ENCODE assay signal across 1 cellular context in the genomic region with DNA sequence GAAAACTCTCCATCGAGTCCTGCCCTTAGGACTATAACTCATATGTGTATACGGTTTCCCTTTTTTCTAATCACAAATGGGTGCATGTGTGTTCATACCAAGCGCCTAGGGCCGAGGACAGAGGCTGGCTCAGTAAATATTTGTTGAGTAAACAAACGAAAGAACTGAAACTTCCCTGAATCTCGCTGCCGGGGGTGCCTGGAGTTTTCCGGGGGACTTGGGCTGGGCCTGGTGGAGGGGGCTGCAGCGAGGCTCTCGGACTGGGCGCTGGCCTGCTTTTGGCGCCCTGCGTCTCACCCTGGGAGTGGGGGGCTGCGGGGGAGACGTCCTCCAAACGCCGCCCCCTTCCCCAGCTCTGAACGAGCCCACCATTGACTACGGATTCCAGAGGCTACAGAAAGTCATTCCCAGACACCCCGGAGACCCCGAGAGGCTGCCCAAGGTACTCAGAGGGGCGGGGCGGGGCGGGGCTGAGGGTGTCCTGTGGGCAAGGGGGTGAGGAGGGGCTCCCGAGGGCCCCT.
TF ChIP-seq lines count a peak whose summit lies in the region.

No MANE protein-coding gene starts in this region.

TF ChIP-seq in HepG2, 621 proteins besides CTCF, POLR2A, EP300 and RAD21 (continued from another document and continues in another):
- TF ChIP-seq, protein P1, sequence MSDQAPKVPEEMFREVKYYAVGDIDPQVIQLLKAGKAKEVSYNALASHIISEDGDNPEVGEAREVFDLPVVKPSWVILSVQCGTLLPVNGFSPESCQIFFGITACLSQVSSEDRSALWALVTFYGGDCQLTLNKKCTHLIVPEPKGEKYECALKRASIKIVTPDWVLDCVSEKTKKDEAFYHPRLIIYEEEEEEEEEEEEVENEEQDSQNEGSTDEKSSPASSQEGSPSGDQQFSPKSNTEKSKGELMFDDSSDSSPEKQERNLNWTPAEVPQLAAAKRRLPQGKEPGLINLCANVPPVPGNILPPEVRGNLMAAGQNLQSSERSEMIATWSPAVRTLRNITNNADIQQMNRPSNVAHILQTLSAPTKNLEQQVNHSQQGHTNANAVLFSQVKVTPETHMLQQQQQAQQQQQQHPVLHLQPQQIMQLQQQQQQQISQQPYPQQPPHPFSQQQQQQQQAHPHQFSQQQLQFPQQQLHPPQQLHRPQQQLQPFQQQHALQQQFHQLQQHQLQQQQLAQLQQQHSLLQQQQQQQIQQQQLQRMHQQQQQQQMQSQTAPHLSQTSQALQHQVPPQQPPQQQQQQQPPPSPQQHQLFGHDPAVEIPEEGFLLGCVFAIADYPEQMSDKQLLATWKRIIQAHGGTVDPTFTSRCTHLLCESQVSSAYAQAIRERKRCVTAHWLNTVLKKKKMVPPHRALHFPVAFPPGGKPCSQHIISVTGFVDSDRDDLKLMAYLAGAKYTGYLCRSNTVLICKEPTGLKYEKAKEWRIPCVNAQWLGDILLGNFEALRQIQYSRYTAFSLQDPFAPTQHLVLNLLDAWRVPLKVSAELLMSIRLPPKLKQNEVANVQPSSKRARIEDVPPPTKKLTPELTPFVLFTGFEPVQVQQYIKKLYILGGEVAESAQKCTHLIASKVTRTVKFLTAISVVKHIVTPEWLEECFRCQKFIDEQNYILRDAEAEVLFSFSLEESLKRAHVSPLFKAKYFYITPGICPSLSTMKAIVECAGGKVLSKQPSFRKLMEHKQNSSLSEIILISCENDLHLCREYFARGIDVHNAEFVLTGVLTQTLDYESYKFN (CRISPR knock-in tag; conservative IDR thresholded peaks at IDR 0.05), result peak; percentile 82
- TF ChIP-seq KDM2A (CRISPR knock-in tag; IDR thresholded peaks at IDR 0.05; ENCODE audit: borderline replicate concordance, low read depth) (peak; percentile 14; the same call in 1 of the 2 replicates), SALL1 (CRISPR knock-in tag; IDR thresholded peaks at IDR 0.05) (peak; percentile 46), ZNF282 (IDR thresholded peaks at IDR 0.05; ENCODE audit: partially characterized antibody) (no peak), EZH2 (conservative IDR thresholded peaks at IDR 0.05; ENCODE audit: low read depth, low read length) (no peak), HOXA5 (CRISPR knock-in tag; IDR thresholded peaks at IDR 0.05) (peak; percentile 16; the same call in 1 of the 2 replicates), HDAC2 (CRISPR knock-in tag; IDR thresholded peaks at IDR 0.05) (no peak; the same call in 1 of the 2 replicates), MTA1 (CRISPR knock-in tag; IDR thresholded peaks at IDR 0.05; ENCODE audit: borderline replicate concordance) (no peak), CREM (IDR thresholded peaks at IDR 0.05) (peak; percentile 48; the same call in 1 of the 2 replicates), CREM (CRISPR knock-in tag; IDR thresholded peaks at IDR 0.05) (no peak), ZNF205 (CRISPR knock-in tag; IDR thresholded peaks at IDR 0.05) (peak; percentile 100), RXRA (CRISPR knock-in tag; IDR thresholded peaks at IDR 0.05) (no peak), FOXA1 (IDR thresholded peaks at IDR 0.05) (peak; percentile 43; the same call in 1 of the 2 replicates), FOXA1 (CRISPR knock-in tag; IDR thresholded peaks at IDR 0.05) (peak; percentile 90), TSC22D2 (CRISPR knock-in tag; IDR thresholded peaks at IDR 0.05; ENCODE audit: borderline replicate concordance) (0 out of 2 replicates have a peak, but pooled peaks have one; percentile 23), SSRP1 (CRISPR knock-in tag; IDR thresholded peaks at IDR 0.05) (0 out of 2 replicates have a peak, but pooled peaks have one; percentile 16), LCORL (IDR thresholded peaks at IDR 0.05) (no peak), LCORL (CRISPR knock-in tag; IDR thresholded peaks at IDR 0.05) (peak; percentile 65; the same call in 1 of the 2 replicates), ZFP1 (CRISPR knock-in tag; IDR thresholded peaks at IDR 0.05) (0 out of 2 replicates have a peak, but pooled peaks have one; percentile 24), ASH2L (IDR thresholded peaks at IDR 0.05; ENCODE audit: insufficient read length, low read depth, low read length) (peak; percentile 52), SNAPC2 (CRISPR knock-in tag; IDR thresholded peaks at IDR 0.05) (peak; percentile 87; the same call in 1 of the 2 replicates), MEF2D (CRISPR knock-in tag; IDR thresholded peaks at IDR 0.05) (peak; percentile 57), GATAD2A (CRISPR knock-in tag; IDR thresholded peaks at IDR 0.05) (peak; percentile 74; the same call in 1 of the 2 replicates), SOX6 (IDR thresholded peaks at IDR 0.05) (no peak), SOX6 (CRISPR knock-in tag; IDR thresholded peaks at IDR 0.05) (peak; percentile 78), TEAD3 (CRISPR knock-in tag; optimal IDR thresholded peaks at IDR 0.05; ENCODE audit: borderline replicate concordance) (peak; percentile 83), PHF21A (CRISPR knock-in tag; IDR thresholded peaks at IDR 0.05) (peak; percentile 85), NONO (IDR thresholded peaks at IDR 0.05) (no peak), NONO (CRISPR knock-in tag; conservative IDR thresholded peaks at IDR 0.05) (0 out of 2 replicates have a peak, but pooled peaks have one; percentile 41), ELF1 (CRISPR knock-in tag; IDR thresholded peaks at IDR 0.05) (0 out of 2 replicates have a peak, but pooled peaks have one; percentile 17), ELF3 (CRISPR knock-in tag; IDR thresholded peaks at IDR 0.05) (peak; percentile 62), TARDBP (CRISPR knock-in tag; IDR thresholded peaks at IDR 0.05) (peak; percentile 31; the same call in 1 of the 2 replicates)
- TF ChIP-seq, protein P2, sequence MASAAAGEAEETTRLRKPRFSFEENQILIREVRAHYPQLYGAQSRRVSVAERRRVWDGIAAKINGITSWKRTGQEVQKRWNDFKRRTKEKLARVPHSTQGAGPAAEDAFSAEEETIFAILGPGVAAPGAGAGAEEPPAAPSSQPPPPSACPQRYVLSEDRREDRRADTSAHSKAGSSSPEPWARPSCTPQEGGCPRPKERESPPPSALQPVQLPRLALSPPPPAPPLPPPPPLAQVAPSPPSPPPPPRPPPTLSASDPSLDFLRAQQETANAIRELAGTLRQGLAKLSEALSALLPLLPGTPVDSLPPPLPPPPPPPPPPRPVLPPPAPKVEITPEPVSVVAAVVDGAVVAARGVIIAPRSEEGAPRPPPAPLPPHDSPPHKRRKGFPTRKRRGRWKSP (CRISPR knock-in tag; IDR thresholded peaks at IDR 0.05), result no peak
- TF ChIP-seq, protein P3, sequence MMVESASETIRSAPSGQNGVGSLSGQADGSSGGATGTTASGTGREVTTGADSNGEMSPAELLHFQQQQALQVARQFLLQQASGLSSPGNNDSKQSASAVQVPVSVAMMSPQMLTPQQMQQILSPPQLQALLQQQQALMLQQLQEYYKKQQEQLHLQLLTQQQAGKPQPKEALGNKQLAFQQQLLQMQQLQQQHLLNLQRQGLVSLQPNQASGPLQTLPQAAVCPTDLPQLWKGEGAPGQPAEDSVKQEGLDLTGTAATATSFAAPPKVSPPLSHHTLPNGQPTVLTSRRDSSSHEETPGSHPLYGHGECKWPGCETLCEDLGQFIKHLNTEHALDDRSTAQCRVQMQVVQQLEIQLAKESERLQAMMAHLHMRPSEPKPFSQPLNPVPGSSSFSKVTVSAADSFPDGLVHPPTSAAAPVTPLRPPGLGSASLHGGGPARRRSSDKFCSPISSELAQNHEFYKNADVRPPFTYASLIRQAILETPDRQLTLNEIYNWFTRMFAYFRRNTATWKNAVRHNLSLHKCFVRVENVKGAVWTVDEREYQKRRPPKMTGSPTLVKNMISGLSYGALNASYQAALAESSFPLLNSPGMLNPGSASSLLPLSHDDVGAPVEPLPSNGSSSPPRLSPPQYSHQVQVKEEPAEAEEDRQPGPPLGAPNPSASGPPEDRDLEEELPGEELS (CRISPR knock-in tag; IDR thresholded peaks at IDR 0.05), result peak; percentile 76
- TF ChIP-seq, protein P4, sequence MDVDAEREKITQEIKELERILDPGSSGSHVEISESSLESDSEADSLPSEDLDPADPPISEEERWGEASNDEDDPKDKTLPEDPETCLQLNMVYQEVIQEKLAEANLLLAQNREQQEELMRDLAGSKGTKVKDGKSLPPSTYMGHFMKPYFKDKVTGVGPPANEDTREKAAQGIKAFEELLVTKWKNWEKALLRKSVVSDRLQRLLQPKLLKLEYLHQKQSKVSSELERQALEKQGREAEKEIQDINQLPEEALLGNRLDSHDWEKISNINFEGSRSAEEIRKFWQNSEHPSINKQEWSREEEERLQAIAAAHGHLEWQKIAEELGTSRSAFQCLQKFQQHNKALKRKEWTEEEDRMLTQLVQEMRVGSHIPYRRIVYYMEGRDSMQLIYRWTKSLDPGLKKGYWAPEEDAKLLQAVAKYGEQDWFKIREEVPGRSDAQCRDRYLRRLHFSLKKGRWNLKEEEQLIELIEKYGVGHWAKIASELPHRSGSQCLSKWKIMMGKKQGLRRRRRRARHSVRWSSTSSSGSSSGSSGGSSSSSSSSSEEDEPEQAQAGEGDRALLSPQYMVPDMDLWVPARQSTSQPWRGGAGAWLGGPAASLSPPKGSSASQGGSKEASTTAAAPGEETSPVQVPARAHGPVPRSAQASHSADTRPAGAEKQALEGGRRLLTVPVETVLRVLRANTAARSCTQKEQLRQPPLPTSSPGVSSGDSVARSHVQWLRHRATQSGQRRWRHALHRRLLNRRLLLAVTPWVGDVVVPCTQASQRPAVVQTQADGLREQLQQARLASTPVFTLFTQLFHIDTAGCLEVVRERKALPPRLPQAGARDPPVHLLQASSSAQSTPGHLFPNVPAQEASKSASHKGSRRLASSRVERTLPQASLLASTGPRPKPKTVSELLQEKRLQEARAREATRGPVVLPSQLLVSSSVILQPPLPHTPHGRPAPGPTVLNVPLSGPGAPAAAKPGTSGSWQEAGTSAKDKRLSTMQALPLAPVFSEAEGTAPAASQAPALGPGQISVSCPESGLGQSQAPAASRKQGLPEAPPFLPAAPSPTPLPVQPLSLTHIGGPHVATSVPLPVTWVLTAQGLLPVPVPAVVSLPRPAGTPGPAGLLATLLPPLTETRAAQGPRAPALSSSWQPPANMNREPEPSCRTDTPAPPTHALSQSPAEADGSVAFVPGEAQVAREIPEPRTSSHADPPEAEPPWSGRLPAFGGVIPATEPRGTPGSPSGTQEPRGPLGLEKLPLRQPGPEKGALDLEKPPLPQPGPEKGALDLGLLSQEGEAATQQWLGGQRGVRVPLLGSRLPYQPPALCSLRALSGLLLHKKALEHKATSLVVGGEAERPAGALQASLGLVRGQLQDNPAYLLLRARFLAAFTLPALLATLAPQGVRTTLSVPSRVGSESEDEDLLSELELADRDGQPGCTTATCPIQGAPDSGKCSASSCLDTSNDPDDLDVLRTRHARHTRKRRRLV (CRISPR knock-in tag; IDR thresholded peaks at IDR 0.05), result peak; percentile 82
- TF ChIP-seq, protein P5, sequence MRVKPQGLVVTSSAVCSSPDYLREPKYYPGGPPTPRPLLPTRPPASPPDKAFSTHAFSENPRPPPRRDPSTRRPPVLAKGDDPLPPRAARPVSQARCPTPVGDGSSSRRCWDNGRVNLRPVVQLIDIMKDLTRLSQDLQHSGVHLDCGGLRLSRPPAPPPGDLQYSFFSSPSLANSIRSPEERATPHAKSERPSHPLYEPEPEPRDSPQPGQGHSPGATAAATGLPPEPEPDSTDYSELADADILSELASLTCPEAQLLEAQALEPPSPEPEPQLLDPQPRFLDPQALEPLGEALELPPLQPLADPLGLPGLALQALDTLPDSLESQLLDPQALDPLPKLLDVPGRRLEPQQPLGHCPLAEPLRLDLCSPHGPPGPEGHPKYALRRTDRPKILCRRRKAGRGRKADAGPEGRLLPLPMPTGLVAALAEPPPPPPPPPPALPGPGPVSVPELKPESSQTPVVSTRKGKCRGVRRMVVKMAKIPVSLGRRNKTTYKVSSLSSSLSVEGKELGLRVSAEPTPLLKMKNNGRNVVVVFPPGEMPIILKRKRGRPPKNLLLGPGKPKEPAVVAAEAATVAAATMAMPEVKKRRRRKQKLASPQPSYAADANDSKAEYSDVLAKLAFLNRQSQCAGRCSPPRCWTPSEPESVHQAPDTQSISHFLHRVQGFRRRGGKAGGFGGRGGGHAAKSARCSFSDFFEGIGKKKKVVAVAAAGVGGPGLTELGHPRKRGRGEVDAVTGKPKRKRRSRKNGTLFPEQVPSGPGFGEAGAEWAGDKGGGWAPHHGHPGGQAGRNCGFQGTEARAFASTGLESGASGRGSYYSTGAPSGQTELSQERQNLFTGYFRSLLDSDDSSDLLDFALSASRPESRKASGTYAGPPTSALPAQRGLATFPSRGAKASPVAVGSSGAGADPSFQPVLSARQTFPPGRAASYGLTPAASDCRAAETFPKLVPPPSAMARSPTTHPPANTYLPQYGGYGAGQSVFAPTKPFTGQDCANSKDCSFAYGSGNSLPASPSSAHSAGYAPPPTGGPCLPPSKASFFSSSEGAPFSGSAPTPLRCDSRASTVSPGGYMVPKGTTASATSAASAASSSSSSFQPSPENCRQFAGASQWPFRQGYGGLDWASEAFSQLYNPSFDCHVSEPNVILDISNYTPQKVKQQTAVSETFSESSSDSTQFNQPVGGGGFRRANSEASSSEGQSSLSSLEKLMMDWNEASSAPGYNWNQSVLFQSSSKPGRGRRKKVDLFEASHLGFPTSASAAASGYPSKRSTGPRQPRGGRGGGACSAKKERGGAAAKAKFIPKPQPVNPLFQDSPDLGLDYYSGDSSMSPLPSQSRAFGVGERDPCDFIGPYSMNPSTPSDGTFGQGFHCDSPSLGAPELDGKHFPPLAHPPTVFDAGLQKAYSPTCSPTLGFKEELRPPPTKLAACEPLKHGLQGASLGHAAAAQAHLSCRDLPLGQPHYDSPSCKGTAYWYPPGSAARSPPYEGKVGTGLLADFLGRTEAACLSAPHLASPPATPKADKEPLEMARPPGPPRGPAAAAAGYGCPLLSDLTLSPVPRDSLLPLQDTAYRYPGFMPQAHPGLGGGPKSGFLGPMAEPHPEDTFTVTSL (CRISPR knock-in tag; IDR thresholded peaks at IDR 0.05; ENCODE audit: borderline replicate concordance), result peak; percentile 70; the same call in 1 of the 2 replicates
- TF ChIP-seq, protein P6, sequence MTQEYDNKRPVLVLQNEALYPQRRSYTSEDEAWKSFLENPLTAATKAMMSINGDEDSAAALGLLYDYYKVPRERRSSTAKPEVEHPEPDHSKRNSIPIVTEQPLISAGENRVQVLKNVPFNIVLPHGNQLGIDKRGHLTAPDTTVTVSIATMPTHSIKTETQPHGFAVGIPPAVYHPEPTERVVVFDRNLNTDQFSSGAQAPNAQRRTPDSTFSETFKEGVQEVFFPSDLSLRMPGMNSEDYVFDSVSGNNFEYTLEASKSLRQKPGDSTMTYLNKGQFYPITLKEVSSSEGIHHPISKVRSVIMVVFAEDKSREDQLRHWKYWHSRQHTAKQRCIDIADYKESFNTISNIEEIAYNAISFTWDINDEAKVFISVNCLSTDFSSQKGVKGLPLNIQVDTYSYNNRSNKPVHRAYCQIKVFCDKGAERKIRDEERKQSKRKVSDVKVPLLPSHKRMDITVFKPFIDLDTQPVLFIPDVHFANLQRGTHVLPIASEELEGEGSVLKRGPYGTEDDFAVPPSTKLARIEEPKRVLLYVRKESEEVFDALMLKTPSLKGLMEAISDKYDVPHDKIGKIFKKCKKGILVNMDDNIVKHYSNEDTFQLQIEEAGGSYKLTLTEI (CRISPR knock-in tag; conservative IDR thresholded peaks at IDR 0.05), result no peak
- TF ChIP-seq, protein P7, sequence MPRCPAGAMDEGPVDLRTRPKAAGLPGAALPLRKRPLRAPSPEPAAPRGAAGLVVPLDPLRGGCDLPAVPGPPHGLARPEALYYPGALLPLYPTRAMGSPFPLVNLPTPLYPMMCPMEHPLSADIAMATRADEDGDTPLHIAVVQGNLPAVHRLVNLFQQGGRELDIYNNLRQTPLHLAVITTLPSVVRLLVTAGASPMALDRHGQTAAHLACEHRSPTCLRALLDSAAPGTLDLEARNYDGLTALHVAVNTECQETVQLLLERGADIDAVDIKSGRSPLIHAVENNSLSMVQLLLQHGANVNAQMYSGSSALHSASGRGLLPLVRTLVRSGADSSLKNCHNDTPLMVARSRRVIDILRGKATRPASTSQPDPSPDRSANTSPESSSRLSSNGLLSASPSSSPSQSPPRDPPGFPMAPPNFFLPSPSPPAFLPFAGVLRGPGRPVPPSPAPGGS (CRISPR knock-in tag; IDR thresholded peaks at IDR 0.05), result no peak
